In the genomic region with DNA sequence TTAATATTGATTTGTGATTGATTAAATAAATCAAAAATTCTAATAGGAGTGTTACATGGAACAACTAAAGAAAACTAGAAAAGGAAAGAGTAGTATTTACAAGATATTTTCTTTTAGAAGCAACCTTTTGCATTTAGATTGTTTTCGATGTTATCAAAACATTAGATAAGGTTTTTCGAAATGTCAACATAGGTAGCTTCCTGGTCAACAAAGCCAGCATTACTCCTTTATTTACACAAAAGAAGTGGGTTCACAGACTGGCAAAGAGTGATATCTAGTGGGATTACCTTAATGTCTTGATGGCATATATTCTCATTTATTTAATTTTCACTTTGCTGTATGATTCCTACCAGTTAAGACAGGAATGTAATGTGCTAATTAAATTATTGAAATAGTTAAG, we compare ENCODE assay signal across 32 cellular contexts.
"Had no signal": no experiment of that assay in that cellular context is flagged by ENCODE, and none has a peak within 500 bp of the region (broad histone marks: within the 10 kb centered on the region; RNA-seq: fewer than 3 reads in every experiment).

No MANE protein-coding gene starts in this region.

- H3K9me3 ChIP-seq: adrenal gland, body of pancreas, breast epithelium had no signal

- H3K27ac Mint-ChIP-seq: activated B cell treated with CpG ODN at 0.5 μM for 24 hours; activated CD4-positive, alpha-beta memory T cell treated with anti-CD3 and anti-CD28 coated beads for 36 hours; activated CD4-positive, alpha-beta T cell treated with anti-CD3 and anti-CD28 coated beads, Interleukin-2, amount 10 ng/mL, durations not matched to agents 24 days and 14 days; activated CD8-positive, alpha-beta T cell treated with anti-CD3 and anti-CD28 coated beads for 36 hours; activated naive CD4-positive, alpha-beta T cell treated with anti-CD3 and anti-CD28 coated beads, Interleukin-2, amount 10 ng/mL, durations not matched to agents 7 days and 5 days; activated naive CD4-positive, alpha-beta T cell treated with anti-CD3 and anti-CD28 coated beads, Interleukin-2, amount 50 U/mL, for 24 hours; activated naive CD8-positive, alpha-beta T cell; activated T-helper 2 cell treated with anti-CD3 and anti-CD28 coated beads, Interferon-gamma antibody, Interleukin-2, Interleukin-4, amounts not matched to agents 10 μg/mL and 5 μg/mL and 100 μg/mL, durations not matched to agents 14 hours and 24 hours and 36 hours; T-helper 1 cell treated with Interleukin-12 subunit alpha and Interleukin-12 subunit beta and Interleukin-4 antibody, amounts not matched to agents 30 μg/mL and 1 μg/mL, for 36 hours; T-helper 2 cell treated with Interferon-gamma antibody and Interleukin-4, amounts not matched to agents 5 μg/mL and 100 μg/mL, for 36 hours had no signal

- H3K4me1 ChIP-seq: adrenal gland, body of pancreas, breast epithelium had no signal

- H3K27me3 Mint-ChIP-seq: activated B cell treated with CpG ODN at 0.5 μM for 24 hours; activated CD4-positive, alpha-beta memory T cell treated with anti-CD3 and anti-CD28 coated beads for 36 hours; activated CD4-positive, alpha-beta T cell treated with anti-CD3 and anti-CD28 coated beads, Interleukin-2, amount 10 ng/mL, durations not matched to agents 24 days and 14 days; activated CD8-positive, alpha-beta T cell treated with anti-CD3 and anti-CD28 coated beads for 36 hours; activated naive CD4-positive, alpha-beta T cell treated with anti-CD3 and anti-CD28 coated beads, Interleukin-2, amount 10 ng/mL, durations not matched to agents 7 days and 5 days; activated naive CD4-positive, alpha-beta T cell treated with anti-CD3 and anti-CD28 coated beads, Interleukin-2, amount 50 U/mL, for 24 hours; activated naive CD8-positive, alpha-beta T cell had no signal

- H3K4me1 Mint-ChIP-seq: activated B cell treated with CpG ODN at 0.5 μM for 24 hours; activated CD4-positive, alpha-beta T cell treated with anti-CD3 and anti-CD28 coated beads, Interleukin-2, amount 10 ng/mL, durations not matched to agents 24 days and 14 days; activated naive CD4-positive, alpha-beta T cell treated with anti-CD3 and anti-CD28 coated beads, Interleukin-2, amount 10 ng/mL, durations not matched to agents 7 days and 5 days; activated naive CD4-positive, alpha-beta T cell treated with anti-CD3 and anti-CD28 coated beads, Interleukin-2, amount 50 U/mL, for 24 hours had no signal

- H3K27me3 ChIP-seq: adrenal gland, body of pancreas, brain microvascular endothelial cell, breast epithelium had no signal

- H3K9me3 Mint-ChIP-seq: activated B cell treated with CpG ODN at 0.5 μM for 24 hours; activated CD4-positive, alpha-beta memory T cell treated with anti-CD3 and anti-CD28 coated beads for 36 hours; activated CD4-positive, alpha-beta T cell treated with anti-CD3 and anti-CD28 coated beads, Interleukin-2, amount 10 ng/mL, durations not matched to agents 24 days and 14 days; activated CD8-positive, alpha-beta T cell treated with anti-CD3 and anti-CD28 coated beads for 36 hours; activated naive CD4-positive, alpha-beta T cell treated with anti-CD3 and anti-CD28 coated beads, Interleukin-2, amount 10 ng/mL, durations not matched to agents 7 days and 5 days; activated naive CD4-positive, alpha-beta T cell treated with anti-CD3 and anti-CD28 coated beads, Interleukin-2, amount 50 U/mL, for 24 hours; activated T-cell treated with anti-CD3 and anti-CD28 coated beads, Interleukin-2, amount 50 U/mL, for 4 hours; activated T-helper 2 cell treated with anti-CD3 and anti-CD28 coated beads, Interferon-gamma antibody, Interleukin-2, Interleukin-4, amounts not matched to agents 10 μg/mL and 5 μg/mL and 100 μg/mL, durations not matched to agents 14 hours and 24 hours and 36 hours; T-helper 1 cell treated with Interleukin-12 subunit alpha and Interleukin-12 subunit beta and Interleukin-4 antibody, amounts not matched to agents 30 μg/mL and 1 μg/mL, for 36 hours; T-helper 2 cell treated with Interferon-gamma antibody and Interleukin-4, amounts not matched to agents 5 μg/mL and 100 μg/mL, for 36 hours had no signal

- H3K36me3 Mint-ChIP-seq: activated CD4-positive, alpha-beta memory T cell treated with anti-CD3 and anti-CD28 coated beads for 36 hours; activated naive CD4-positive, alpha-beta T cell treated with anti-CD3 and anti-CD28 coated beads, Interleukin-2, amount 10 ng/mL, durations not matched to agents 7 days and 5 days; activated naive CD4-positive, alpha-beta T cell treated with anti-CD3 and anti-CD28 coated beads, Interleukin-2, amount 50 U/mL, for 24 hours; activated naive CD8-positive, alpha-beta T cell had no signal

- ATAC-seq: activated CD8-positive, alpha-beta T cell treated with anti-CD3 and anti-CD28 coated beads for 36 hours; activated T-cell treated with anti-CD3 and anti-CD28 coated beads, Interleukin-2, amount 50 U/mL, for 4 hours; body of pancreas had no signal

- H3K27ac ChIP-seq: adrenal gland, body of pancreas, brain microvascular endothelial cell, breast epithelium, WERI-Rb-1 had no signal

- H3K36me3 ChIP-seq: adrenal gland, brain microvascular endothelial cell, breast epithelium, WERI-Rb-1 had no signal

- H3K4me3 Mint-ChIP-seq: activated B cell treated with CpG ODN at 0.5 μM for 24 hours; activated CD4-positive, alpha-beta memory T cell treated with anti-CD3 and anti-CD28 coated beads for 36 hours; activated CD4-positive, alpha-beta T cell treated with anti-CD3 and anti-CD28 coated beads, Interleukin-2, amount 10 ng/mL, durations not matched to agents 24 days and 14 days; activated CD8-positive, alpha-beta T cell treated with anti-CD3 and anti-CD28 coated beads for 36 hours; activated naive CD4-positive, alpha-beta T cell treated with anti-CD3 and anti-CD28 coated beads, Interleukin-2, amount 10 ng/mL, durations not matched to agents 7 days and 5 days; activated naive CD4-positive, alpha-beta T cell treated with anti-CD3 and anti-CD28 coated beads, Interleukin-2, amount 50 U/mL, for 24 hours; activated naive CD8-positive, alpha-beta T cell; activated T-cell treated with anti-CD3 and anti-CD28 coated beads, Interleukin-2, amount 50 U/mL, for 4 hours; T-helper 1 cell treated with Interleukin-12 subunit alpha and Interleukin-12 subunit beta and Interleukin-4 antibody, amounts not matched to agents 30 μg/mL and 1 μg/mL, for 36 hours; T-helper 2 cell treated with Interferon-gamma antibody and Interleukin-4, amounts not matched to agents 5 μg/mL and 100 μg/mL, for 36 hours had no signal

- H3K4me3 ChIP-seq: adrenal gland, body of pancreas, breast epithelium had no signal

- DNase-seq: activated B cell treated with CpG ODN at 0.5 μM for 24 hours; activated CD4-positive, alpha-beta memory T cell treated with anti-CD3 and anti-CD28 coated beads for 36 hours; activated CD4-positive, alpha-beta T cell treated with anti-CD3 and anti-CD28 coated beads for 4 hours; activated CD4-positive, alpha-beta T cell treated with anti-CD3 and anti-CD28 coated beads, Interleukin-2, amount 10 ng/mL, durations not matched to agents 24 days and 14 days; activated CD4-positive, alpha-beta T cell treated with anti-CD3 and anti-CD28 coated beads, Interleukin-2, amount 50 U/mL, for 1 hour; activated CD4-positive, alpha-beta T cell treated with anti-CD3 and anti-CD28 coated beads, Interleukin-2, amount 50 U/mL, for 4 hours; activated CD4-positive, CD25-positive, alpha-beta regulatory T cell treated with anti-CD3 and anti-CD28 coated beads, Interleukin-2, amount 50 U/mL, for 72 hours; activated CD8-positive, alpha-beta memory T cell treated with anti-CD3 and anti-CD28 coated beads, Interleukin-2, amount 50 U/mL, for 4 hours; activated CD8-positive, alpha-beta T cell treated with anti-CD3 and anti-CD28 coated beads for 36 hours; activated effector memory CD4-positive, alpha-beta T cell treated with Interleukin-2 at 50 U/mL for 16 hours; activated gamma-delta T cell; activated naive CD4-positive, alpha-beta T cell treated with anti-CD3 and anti-CD28 coated beads, Interleukin-2, amount 10 ng/mL, durations not matched to agents 7 days and 5 days; activated naive CD4-positive, alpha-beta T cell treated with Interleukin-2 at 50 U/mL for 16 hours; activated T-cell treated with anti-CD3 and anti-CD28 coated beads for 4 hours; activated T-cell treated with anti-CD3 and anti-CD28 coated beads, Interleukin-2, amount 50 U/mL, for 1 hour; activated T-cell treated with anti-CD3 and anti-CD28 coated beads, Interleukin-2, amount 50 U/mL, for 4 hours; adrenal gland; amniotic stem cell; aorta; body of pancreas; brain microvascular endothelial cell; central memory CD4-positive, alpha-beta T cell; T-helper 1 cell; T-helper 2 cell; T-helper 9 cell; WERI-Rb-1 had no signal
